In genomic region chr7:36440880-36441279, GRCh38 we compare ENCODE assay signal across 8 cellular contexts. TPM values are rescaled to one million over a fixed set of nuclear protein-coding genes. Genes with fewer than 3 reads are reported as not detected.
A peak's percentile ranks its signal among the peaks of the same experiment; 100 is the strongest.
DNase-seq lines count a peak whose midpoint lies in the region; ATAC-seq, FAIRE-seq and TF ChIP-seq lines count a peak whose summit lies in the region.

No MANE protein-coding gene starts in this region.

- FAIRE-seq in HTR-8/SVneo (lab: Jason Lieb, UNC) = no peak

- TF ChIP-seq CTCF in CD14-positive monocyte (IDR thresholded peaks at IDR 0.05) = peak; percentile 55

- no peaks in the 10 kb centered on the region for H3K27me3 Mint-ChIP-seq in CD14-positive monocyte (ENCODE audit: low read depth in 3 of 3)
- H3K27me3 Mint-ChIP-seq in activated naive CD8-positive, alpha-beta T cell treated with anti-CD3 and anti-CD28 coated beads for 36 hours = no peaks in the 10 kb centered on the region

- DNase-seq in CD14-positive monocyte (ENCODE audit: low spot score) = no peak
- DNase-seq in HTR-8/SVneo (ENCODE audit: insufficient read length, low spot score) = peak; percentile 26
- DNase-seq in SW480 (ENCODE audit: low spot score) = peak; percentile 50
- DNase-seq in kidney glomerular epithelial cell (lab: John Stamatoyannopoulos, UW) = peak; percentile 30
- no peak for DNase-seq in activated naive CD8-positive, alpha-beta T cell treated with anti-CD3 and anti-CD28 coated beads for 36 hours
- DNase-seq in stimulated activated CD4-positive, alpha-beta T cell treated with anti-CD3 and anti-CD28 coated beads, Interleukin-1b, Interleukin-23, amount 100 ng/mL, for 48 hours = no peak

- intact Hi-C loops in CD14-positive monocyte (cut with micrococcal nuclease) = no loop called here

- H3K27ac Mint-ChIP-seq in CD14-positive monocyte = no peak overlapping the region
- H3K27ac Mint-ChIP-seq in activated naive CD8-positive, alpha-beta T cell treated with anti-CD3 and anti-CD28 coated beads for 36 hours = no peak overlapping the region

- H3K9me3 Mint-ChIP-seq in CD14-positive monocyte = no peaks in the 10 kb centered on the region
- H3K9me3 Mint-ChIP-seq in activated naive CD8-positive, alpha-beta T cell treated with anti-CD3 and anti-CD28 coated beads for 36 hours = no peaks in the 10 kb centered on the region

- H3K36me3 Mint-ChIP-seq in CD14-positive monocyte = peaks cover 22 to 54% of the 10 kb centered on the region in 2 donors
- H3K36me3 Mint-ChIP-seq in activated naive CD8-positive, alpha-beta T cell treated with anti-CD3 and anti-CD28 coated beads for 36 hours = peaks cover 2% of the 10 kb centered on the region

- H3K4me1 Mint-ChIP-seq in CD14-positive monocyte = no peaks in the 10 kb centered on the region
- no peaks in the 10 kb centered on the region for H3K4me1 Mint-ChIP-seq in activated naive CD8-positive, alpha-beta T cell treated with anti-CD3 and anti-CD28 coated beads for 36 hours

- H3K4me3 Mint-ChIP-seq in CD14-positive monocyte = no peak overlapping the region
- H3K4me3 Mint-ChIP-seq in activated naive CD8-positive, alpha-beta T cell treated with anti-CD3 and anti-CD28 coated beads for 36 hours = no peak overlapping the region

- no peak for ATAC-seq in HG03039 (IDR thresholded peaks at IDR 0.05; ENCODE audit: unreplicated experiment)
- ATAC-seq in GM21360 (IDR thresholded peaks at IDR 0.05; ENCODE audit: unreplicated experiment) = no peak

RNA-seq across cellular contexts. Expression of gene ANLN, which starts 51.2 kb away (rescaled TPM):
- 1 to 10 TPM in 1 of 2 donors, under 1 TPM in 1; 0.25 to 1.1 TPM for polyA plus RNA-seq in CD14-positive monocyte
- 10 to 100 TPM; 38.6 to 44.6 TPM for total RNA-seq in activated naive CD8-positive, alpha-beta T cell treated with anti-CD3 and anti-CD28 coated beads for 36 hours

Comparison
In these comparisons a context has a peak if more than half of its experiments do, and no peak if none do; other contexts are left out.
1. DNase-seq: peak in HTR-8/SVneo (single experiment), SW480 (single experiment) and kidney glomerular epithelial cell (single experiment); none in CD14-positive monocyte (single experiment), activated naive CD8-positive, alpha-beta T cell treated with anti-CD3 and anti-CD28 coated beads for 36 hours (single experiment) and stimulated activated CD4-positive, alpha-beta T cell treated with anti-CD3 and anti-CD28 coated beads, Interleukin-1b, Interleukin-23, amount 100 ng/mL, for 48 hours (single experiment).